Comparison of ENCODE assay signal across 21 cellular contexts in genomic region chr2:191311156-191311555, GRCh38.
"Had no signal": no experiment of that assay in that cellular context is flagged by ENCODE, and none has a peak within 500 bp of the region (broad histone marks: within the 10 kb centered on the region; RNA-seq: fewer than 3 reads in every experiment).

No MANE protein-coding gene starts in this region.

- ATAC-seq: activated CD4-positive, CD25-positive, alpha-beta regulatory T cell treated with anti-CD3 and anti-CD28 coated beads, Interleukin-2, amount 50 U/mL, for 24 hours; activated CD8-positive, alpha-beta T cell treated with anti-CD3 and anti-CD28 coated beads, Interleukin-2, amount 10 ng/mL, durations not matched to agents 7 days and 5 days; gastroesophageal sphincter; heart left ventricle; naive thymus-derived CD8-positive, alpha-beta T cell; stimulated activated memory B cell treated with anti-CD40 and anti-IgM and Interleukin-4, amounts not matched to agents 10 μg/mL and 1 μg/mL and 100 μg/mL, for 72 hours had no signal

- H3K27me3 ChIP-seq: gastroesophageal sphincter, heart left ventricle, pancreas, sigmoid colon, spleen, testis, upper lobe of left lung had no signal

- H3K36me3 ChIP-seq: gastroesophageal sphincter, heart left ventricle, pancreas, sigmoid colon, spleen, upper lobe of left lung had no signal

- H3K4me3 ChIP-seq: gastroesophageal sphincter, heart left ventricle, pancreas, sigmoid colon, spleen, testis, upper lobe of left lung had no signal

- H3K27ac ChIP-seq: gastroesophageal sphincter, heart left ventricle, sigmoid colon, spleen, testis, upper lobe of left lung had no signal

- FAIRE-seq: bronchial epithelial cell had no signal

- H3K4me1 ChIP-seq: sigmoid colon, testis had no signal

- DNase-seq: activated CD4-positive, alpha-beta T cell treated with anti-CD3 and anti-CD28 coated beads, Interleukin-2, amount 10 ng/mL, durations not matched to agents 7 days and 5 days; activated CD8-positive, alpha-beta memory T cell treated with anti-CD3 and anti-CD28 coated beads, Interleukin-2, amount 50 U/mL, for 4 hours; activated CD8-positive, alpha-beta T cell treated with anti-CD3 and anti-CD28 coated beads, Interleukin-2, amount 10 ng/mL, durations not matched to agents 7 days and 5 days; activated effector memory CD4-positive, alpha-beta T cell treated with Interleukin-2 at 50 U/mL for 16 hours; activated naive CD4-positive, alpha-beta T cell treated with anti-CD3 and anti-CD28 coated beads, Interleukin-2, amount 50 U/mL, for 16 hours; activated T-cell treated with anti-CD3 and anti-CD28 coated beads, Interleukin-2, amount 50 U/mL, for 48 hours; aorta; cerebellar nuclear complex; effector CD8-positive, alpha-beta T cell; heart left ventricle; naive thymus-derived CD8-positive, alpha-beta T cell; pancreas; sigmoid colon; spleen; stimulated activated CD4-positive, alpha-beta T cell treated with anti-CD3 and anti-CD28 coated beads, Interleukin-4, amount 100 ng/mL, for 4 hours; testis; upper lobe of left lung had no signal

- H3K9me3 ChIP-seq: gastroesophageal sphincter, heart left ventricle, pancreas, sigmoid colon, spleen, testis, upper lobe of left lung had no signal
